In genomic region chr7:5396999-5397656, GRCh38 we compare ENCODE assay signal across 8 cellular contexts. TPM values are rescaled to one million over a fixed set of nuclear protein-coding genes. Genes with fewer than 3 reads are reported as not detected.
DNase-seq lines count a peak whose midpoint lies in the region; ATAC-seq and TF ChIP-seq lines count a peak whose summit lies in the region.

No MANE protein-coding gene starts in this region.

- H3K4me1 Mint-ChIP-seq in GM23338 = peaks cover 4% of the 10 kb centered on the region; the same call in 2 of the 3 replicates
- peaks cover 5% of the 10 kb centered on the region; the same call in 1 of the 2 replicates for H3K4me1 Mint-ChIP-seq in WTC11

- CTCF ChIA-PET in WTC11 (lab: Charles Lee) = interaction anchor here (1.2 to 1.6 kb wide), 3 partner anchors 31 to 157 kb away, joined by 3 to 9 read pairs (median 4); no protein-coding TSS in a partner anchor

- ATAC-seq in GM23338 (peak; percentile 39), WTC11 (peak; percentile 14; the same call in 1 of the 2 replicates)

- H3K27ac Mint-ChIP-seq in GM23338 (no peak overlapping the region), WTC11 (peak overlapping the region; percentile 78)

- H3K9me3 ChIP-seq in MM.1S (replicated peaks; ENCODE audit: insufficient read depth, low read length) = no peaks in the 10 kb centered on the region

- H3K36me3 ChIP-seq in GM23338 (ENCODE audit: insufficient read depth) (no peaks in the 10 kb centered on the region), MM.1S (replicated peaks; ENCODE audit: insufficient read depth, low read length) (no peaks in the 10 kb centered on the region)

- H3K4me3 Mint-ChIP-seq in GM23338 (no peak overlapping the region), WTC11 (no peak overlapping the region)

- H3K27me3 Mint-ChIP-seq in GM23338 (ENCODE audit: insufficient read depth, low read depth, poor library complexity) = peaks cover 9% of the 10 kb centered on the region
- no peaks in the 10 kb centered on the region for H3K27me3 Mint-ChIP-seq in WTC11 (ENCODE audit: low read depth)

- no peaks in the 10 kb centered on the region for H3K4me1 ChIP-seq in GM23338 (ENCODE audit: insufficient read depth)
- H3K4me1 ChIP-seq in MM.1S (ENCODE audit: low read length) = peaks cover 11% of the 10 kb centered on the region

- H4K20me1 ChIP-seq in GM23338 (replicated peaks; ENCODE audit: insufficient read depth) (no peaks in the 10 kb centered on the region; the same call in 1 of the 2 replicates), MM.1S (ENCODE audit: insufficient read depth, low read length) (no peaks in the 10 kb centered on the region)

- in situ Hi-C loops in G401 (cut with HindIII; ENCODE audit: low sequenced_read_pairs) = no loop called here

- H3K36me3 Mint-ChIP-seq in GM23338 (ENCODE audit: low read depth) = no peaks in the 10 kb centered on the region; the same call in 2 of the 3 replicates
- no peaks in the 10 kb centered on the region for H3K36me3 Mint-ChIP-seq in WTC11

- H2AFZ ChIP-seq in GM23338 (no peak overlapping the region), MM.1S (ENCODE audit: low read length) (peak overlapping the region; percentile 42)

- H3K9me3 Mint-ChIP-seq in GM23338 (no peaks in the 10 kb centered on the region), WTC11 (no peaks in the 10 kb centered on the region)

- H3K27me3 ChIP-seq in GM23338 (ENCODE audit: insufficient read depth) (no peaks in the 10 kb centered on the region), MM.1S (replicated peaks; ENCODE audit: insufficient read depth, low read length) (no peaks in the 10 kb centered on the region)

- H3K9me2 ChIP-seq in GM23338 (ENCODE audit: insufficient read depth) = no peaks in the 10 kb centered on the region
- H3K9me2 ChIP-seq in MM.1S (replicated peaks; ENCODE audit: insufficient read depth, low read length) = no peaks in the 10 kb centered on the region

- H3K9ac ChIP-seq in MM.1S (ENCODE audit: low read length) = peak overlapping the region; percentile 96

- H3K4me3 ChIP-seq in GM23338 = no peak overlapping the region
- H3K4me3 ChIP-seq in MM.1S (ENCODE audit: low read length) = peak overlapping the region; percentile 87
- peak overlapping the region in 1 of 2 donors; percentile 51 for H3K4me3 ChIP-seq in cardiac fibroblast (replicated peaks in 1 of 2; ENCODE audit: low read depth in 2 of 2, low read length in 2 of 2)

- H3K79me2 ChIP-seq in GM23338 (replicated peaks; ENCODE audit: insufficient read depth) = no peaks in the 10 kb centered on the region
- H3K79me2 ChIP-seq in MM.1S (ENCODE audit: low read length) = peaks cover 39% of the 10 kb centered on the region

- no peak overlapping the region for H3K4me2 ChIP-seq in GM23338
- peak overlapping the region; percentile 89 for H3K4me2 ChIP-seq in MM.1S (ENCODE audit: low read depth, low read length)

- no peak for TF ChIP-seq CTCF in GM23338 (conservative IDR thresholded peaks at IDR 0.05; ENCODE audit: low read depth in 2 of 2)
- TF ChIP-seq CTCF in MM.1S (IDR thresholded peaks at IDR 0.05; ENCODE audit: low read length) = no peak
- TF ChIP-seq CTCF in WTC11 (IDR thresholded peaks at IDR 0.05) = no peak
- no peak for TF ChIP-seq CTCF in cardiac fibroblast (IDR thresholded peaks at IDR 0.05; ENCODE audit: low read depth, low read length)

- POLR2A ChIA-PET in WTC11 (lab: Charles Lee) = no interaction called here

- H3K27ac ChIP-seq in GM23338 (ENCODE audit: low read depth) = no peak overlapping the region
- peak overlapping the region; percentile 80 for H3K27ac ChIP-seq in MM.1S (ENCODE audit: low read length)

- H3F3A ChIP-seq in GM23338 (replicated peaks; ENCODE audit: low read depth) (no peaks in the 10 kb centered on the region), MM.1S (ENCODE audit: insufficient read depth, low read length) (peaks cover 17% of the 10 kb centered on the region)

- DNase-seq in G401 (ENCODE audit: low spot score) = peak; percentile 54
- DNase-seq in GM23338 (ENCODE audit: low spot score) = peak; percentile 44
- DNase-seq in MM.1S = peak; percentile 96
- DNase-seq in WTC11 (ENCODE audit: low spot score) = no peak
- DNase-seq in cardiac fibroblast (ENCODE audit: low read depth in 2 of 2) = peak; percentile 89 to 93
- peak; percentile 85 to 93 for DNase-seq in lung microvascular endothelial cell (ENCODE audit: low read depth in 2 of 2)
- peak; percentile 72 to 83 for DNase-seq in stimulated activated CD8-positive, alpha-beta memory T cell treated with anti-CD3 and anti-CD28 coated beads, Interleukin-2, amount 100 ng/mL, for 1 hour (ENCODE audit: low read depth in 2 of 2)
- no peak for DNase-seq in amniotic stem cell (lab: John Stamatoyannopoulos, UW)

TF ChIP-seq in GM23338, 12 proteins besides CTCF, POLR2A, EP300 and RAD21:
- no peak for TF ChIP-seq STAT1 (IDR thresholded peaks at IDR 0.05; ENCODE audit: unreplicated experiment)

TF ChIP-seq in WTC11, 78 proteins besides CTCF, POLR2A, EP300 and RAD21:
- TF ChIP-seq, protein P1, sequence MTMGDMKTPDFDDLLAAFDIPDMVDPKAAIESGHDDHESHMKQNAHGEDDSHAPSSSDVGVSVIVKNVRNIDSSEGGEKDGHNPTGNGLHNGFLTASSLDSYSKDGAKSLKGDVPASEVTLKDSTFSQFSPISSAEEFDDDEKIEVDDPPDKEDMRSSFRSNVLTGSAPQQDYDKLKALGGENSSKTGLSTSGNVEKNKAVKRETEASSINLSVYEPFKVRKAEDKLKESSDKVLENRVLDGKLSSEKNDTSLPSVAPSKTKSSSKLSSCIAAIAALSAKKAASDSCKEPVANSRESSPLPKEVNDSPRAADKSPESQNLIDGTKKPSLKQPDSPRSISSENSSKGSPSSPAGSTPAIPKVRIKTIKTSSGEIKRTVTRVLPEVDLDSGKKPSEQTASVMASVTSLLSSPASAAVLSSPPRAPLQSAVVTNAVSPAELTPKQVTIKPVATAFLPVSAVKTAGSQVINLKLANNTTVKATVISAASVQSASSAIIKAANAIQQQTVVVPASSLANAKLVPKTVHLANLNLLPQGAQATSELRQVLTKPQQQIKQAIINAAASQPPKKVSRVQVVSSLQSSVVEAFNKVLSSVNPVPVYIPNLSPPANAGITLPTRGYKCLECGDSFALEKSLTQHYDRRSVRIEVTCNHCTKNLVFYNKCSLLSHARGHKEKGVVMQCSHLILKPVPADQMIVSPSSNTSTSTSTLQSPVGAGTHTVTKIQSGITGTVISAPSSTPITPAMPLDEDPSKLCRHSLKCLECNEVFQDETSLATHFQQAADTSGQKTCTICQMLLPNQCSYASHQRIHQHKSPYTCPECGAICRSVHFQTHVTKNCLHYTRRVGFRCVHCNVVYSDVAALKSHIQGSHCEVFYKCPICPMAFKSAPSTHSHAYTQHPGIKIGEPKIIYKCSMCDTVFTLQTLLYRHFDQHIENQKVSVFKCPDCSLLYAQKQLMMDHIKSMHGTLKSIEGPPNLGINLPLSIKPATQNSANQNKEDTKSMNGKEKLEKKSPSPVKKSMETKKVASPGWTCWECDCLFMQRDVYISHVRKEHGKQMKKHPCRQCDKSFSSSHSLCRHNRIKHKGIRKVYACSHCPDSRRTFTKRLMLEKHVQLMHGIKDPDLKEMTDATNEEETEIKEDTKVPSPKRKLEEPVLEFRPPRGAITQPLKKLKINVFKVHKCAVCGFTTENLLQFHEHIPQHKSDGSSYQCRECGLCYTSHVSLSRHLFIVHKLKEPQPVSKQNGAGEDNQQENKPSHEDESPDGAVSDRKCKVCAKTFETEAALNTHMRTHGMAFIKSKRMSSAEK (CRISPR knock-in tag; IDR thresholded peaks at IDR 0.05; ENCODE audit: borderline replicate concordance) = no peak
- TF ChIP-seq GABPB1 (CRISPR knock-in tag; IDR thresholded peaks at IDR 0.05) (peak; percentile 93), TP53 (CRISPR knock-in tag; IDR thresholded peaks at IDR 0.05) (no peak), ZBTB21 (CRISPR knock-in tag; IDR thresholded peaks at IDR 0.05; ENCODE audit: borderline replicate concordance) (no peak), RORB (CRISPR knock-in tag; IDR thresholded peaks at IDR 0.05) (no peak), GTF2I (CRISPR knock-in tag; conservative IDR thresholded peaks at IDR 0.05) (0 out of 2 replicates have a peak, but pooled peaks have one; percentile 21), JAZF1 (CRISPR knock-in tag; IDR thresholded peaks at IDR 0.05) (no peak)

RNA-seq across cellular contexts. Expression of gene TNRC18, which starts 26.5 kb away (rescaled TPM):
- total RNA-seq in G401 (2014; rRNA removed; shearing (Covaris generic)) = 31.5 and 42.8 TPM in 2 replicates
- total RNA-seq in GM23338 (2014; rRNA removed; shearing (Covaris generic)) = 6.9 and 17.5 TPM in 2 replicates
- polyA plus RNA-seq in GM23338 (2016; fragmentation: Nextera tagmentation; extraction: Ambion mirVana) = 2.0 and 2.1 TPM in 2 replicates
- total RNA-seq in WTC11 (2021) = 29.1 to 55.0 TPM (median 34.2 TPM) in 3 replicates
- 19.8 and 21.6 TPM in 2 replicates for total RNA-seq in lung microvascular endothelial cell

Comparison
In these comparisons a context has a peak if more than half of its experiments do, and no peak if none do; other contexts are left out.
1. DNase-seq: peak in G401 (single experiment), GM23338 (single experiment), MM.1S (single experiment), cardiac fibroblast (2 of 2), lung microvascular endothelial cell (2 of 2) and stimulated activated CD8-positive, alpha-beta memory T cell treated with anti-CD3 and anti-CD28 coated beads, Interleukin-2, amount 100 ng/mL, for 1 hour (2 of 2); none in WTC11 (single experiment) and amniotic stem cell (single experiment).